In genomic region chr11:2870460-2870859, GRCh38 we compare ENCODE assay signal across 26 cellular contexts. TPM values are rescaled to one million over a fixed set of nuclear protein-coding genes. Genes with fewer than 3 reads are reported as not detected.
A peak's percentile ranks its signal among the peaks of the same experiment; 100 is the strongest.
DNase-seq lines count a peak whose midpoint lies in the region; ATAC-seq, FAIRE-seq and TF ChIP-seq lines count a peak whose summit lies in the region.
"Had no signal": no experiment of that assay in that cellular context is flagged by ENCODE, and none has a peak within 500 bp of the region (broad histone marks: within the 10 kb centered on the region; RNA-seq: fewer than 3 reads in every experiment).

No MANE protein-coding gene starts in this region.

- TF ChIP-seq EP300 in H1 (IDR thresholded peaks at IDR 0.05; ENCODE audit: borderline replicate concordance in 1 of 2, low read depth in 2 of 2, low read length in 2 of 2) = no peak

- no peak overlapping the region; a peak in 1 of 4 replicates for H3K4me2 ChIP-seq in H1 (ENCODE audit: insufficient read depth in 1 of 2, low read depth in 2 of 2, low read length in 2 of 2)

- no peaks in the 10 kb centered on the region for H3K27me3 Mint-ChIP-seq in Caco-2 (ENCODE audit: insufficient read depth, unreplicated experiment)

- H2BK15ac ChIP-seq in H1 (ENCODE audit: low read length) = 0 out of 2 replicates have a peak overlapping the region, but pooled peaks have one; percentile 65

- H4K91ac ChIP-seq in H1 (replicated peaks; ENCODE audit: insufficient read length, low read length) = no peak overlapping the region

- H3K36me3 ChIP-seq in Panc1 (ENCODE audit: control insufficient read depth, insufficient read depth, low read length) = no peaks in the 10 kb centered on the region
- H3K36me3 ChIP-seq in H1 (ENCODE audit: control insufficient read depth in 2 of 4, insufficient read depth in 4 of 4, low read length in 3 of 4) = peaks cover 0 to 4% (median 0%) of the 10 kb centered on the region in 4 experiments; a peak in 1 of 8 replicates
- H3K36me3 ChIP-seq in mucosa of descending colon (ENCODE audit: low read depth) = no peaks in the 10 kb centered on the region
- H3K36me3 ChIP-seq in Caco-2 (ENCODE audit: control insufficient read depth, insufficient read depth, low read length) = no peaks in the 10 kb centered on the region
- H3K36me3 ChIP-seq: colonic mucosa had no signal

- no peak for TF ChIP-seq CTCF in Panc1 (IDR thresholded peaks at IDR 0.05)
- peak in 1 of 3 experiments; percentile 18; a peak in 1 of 4 replicates for TF ChIP-seq CTCF in H1 (IDR thresholded peaks at IDR 0.05; ENCODE audit: control extremely low read depth in 1 of 3, insufficient read depth in 1 of 3, low read depth in 1 of 3, low read length in 3 of 3)
- no peak for TF ChIP-seq CTCF in mucosa of descending colon (IDR thresholded peaks at IDR 0.05)
- no peak for TF ChIP-seq CTCF in foreskin keratinocyte (conservative IDR thresholded peaks at IDR 0.05)
- TF ChIP-seq CTCF in Caco-2 (IDR thresholded peaks at IDR 0.05; ENCODE audit: insufficient read depth in 1 of 2, low read depth in 1 of 2, low read length in 1 of 2, severe bottlenecking in 1 of 2, unreplicated experiment in 1 of 2) = no peak

- H4K5ac ChIP-seq in H1 (ENCODE audit: insufficient read length, low read depth, low read length) = no peak overlapping the region

- no peak overlapping the region for H3K56ac ChIP-seq in H1 (replicated peaks; ENCODE audit: insufficient read length, low read depth, low read length)

- H3K9ac ChIP-seq in H1 (replicated peaks in 1 of 4; ENCODE audit: extremely low read depth in 1 of 4, low read depth in 3 of 4, low read length in 3 of 4) = no peak overlapping the region

- no peak overlapping the region for H3K14ac ChIP-seq in H1 (ENCODE audit: insufficient read length)

- H3K4ac ChIP-seq in H1 (replicated peaks; ENCODE audit: insufficient read length, low read depth, low read length) = no peak overlapping the region

- H2BK120ac ChIP-seq in H1 (replicated peaks; ENCODE audit: low read depth, low read length) = no peak overlapping the region

- peaks cover 10% of the 10 kb centered on the region for H3K36me3 Mint-ChIP-seq in Caco-2 (ENCODE audit: insufficient read depth, unreplicated experiment)

- DNase-seq in ELF-1 (ENCODE audit: low read depth, low spot score) (peak; percentile 18), Panc1 (ENCODE audit: low read depth, low spot score) (no peak), H1 (ENCODE audit: low read depth in 1 of 2, low spot score in 2 of 2) (no peak), retina (peak; percentile 45), mucosa of descending colon (no peak), foreskin keratinocyte (no peak), C1 segment of cervical spinal cord (lab: John Stamatoyannopoulos, UW) (no peak), Caco-2 (no peak)
- DNase-seq: activated CD4-positive, alpha-beta T cell treated with anti-CD3 and anti-CD28 coated beads, Interleukin-2, amount 50 U/mL, for 1 hour; activated naive CD4-positive, alpha-beta T cell treated with anti-CD3 and anti-CD28 coated beads, Interleukin-2, amount 50 U/mL, for 16 hours; AML-193; Calu3; colonic mucosa; left ventricle myocardium superior; NCI-H1436; NCI-H510A treated with DMSO at 0.1 percent for 48 hours; psoas muscle; small intestine; stimulated activated CD4-positive, alpha-beta T cell treated with anti-CD3 and anti-CD28 coated beads, Interleukin-2, amount 100 ng/mL, for 24 hours; stimulated activated naive CD4-positive, alpha-beta T cell; T-helper 2 cell had no signal

- H3K23me2 ChIP-seq in H1 (ENCODE audit: low read depth, low read length) = peaks cover 2% of the 10 kb centered on the region; the same call in 1 of the 2 replicates

- H3K4me1 ChIP-seq in Panc1 (ENCODE audit: control insufficient read depth, insufficient read depth, low read length) (no peaks in the 10 kb centered on the region), H1 (replicated peaks in 1 of 4; ENCODE audit: control insufficient read depth in 3 of 4, insufficient read depth in 4 of 4, low read length in 3 of 4) (peaks cover 4 to 29% (median 16%) of the 10 kb centered on the region in 4 experiments; a peak in 6 of 7 replicates), mucosa of descending colon (ENCODE audit: low read depth) (no peaks in the 10 kb centered on the region), foreskin keratinocyte (no peaks in the 10 kb centered on the region), Caco-2 (no peaks in the 10 kb centered on the region)
- H3K4me1 ChIP-seq: colonic mucosa, psoas muscle had no signal

- POLR2A ChIA-PET in Panc1 (lab: Charles Lee) = no interaction called here
- POLR2A ChIA-PET in H1 (lab: Charles Lee; ENCODE audit: partially characterized antibody) = interaction anchor here (1.3 to 1.9 kb wide), 2 partner anchors 10 to 11 kb away, joined by 4 to 5 read pairs; no protein-coding TSS in a partner anchor
- POLR2A ChIA-PET in Caco-2 (lab: Charles Lee) = no interaction called here

- H2BK20ac ChIP-seq in H1 (ENCODE audit: low read length) = peak overlapping the region; percentile 55; the same call in 1 of the 2 replicates

- H2BK5ac ChIP-seq in H1 (ENCODE audit: low read depth, low read length) = no peak overlapping the region

- BruUV-seq in Panc1 (replicated peaks; lab: Mats Ljungman, UMichigan) (no TSS peak), Caco-2 (replicated peaks; lab: Mats Ljungman, UMichigan) (no TSS peak)

- in situ Hi-C loops in Panc1 (cut with HindIII; ENCODE audit: low pct_unique_long_range_greater_than_20kb, low sequenced_read_pairs) = no loop called here

- no peak for TF ChIP-seq POLR2A in H1 (IDR thresholded peaks at IDR 0.05; ENCODE audit: control extremely low read depth in 1 of 2, low read depth in 2 of 2, low read length in 2 of 2)

- 72% methylated on average over 15 of the region's 17 CpGs; no CpG with 5 or more reads in 1 of the 2 experiments for WGBS in H1 (ENCODE audit: extremely low coverage in 1 of 2, insufficient coverage in 1 of 2, insufficient read length in 1 of 2, insufficient replicate concordance in 2 of 2, low coverage in 1 of 2, low lambda C conversion rate in 2 of 2, missing lambda C conversion rate in 1 of 2), 2 experiments

- no peak for FAIRE-seq in H1 (lab: Jason Lieb, UNC)
- FAIRE-seq: endothelial cell of umbilical vein, small intestine had no signal

- no peak overlapping the region for H3K27ac Mint-ChIP-seq in Caco-2 (ENCODE audit: unreplicated experiment)
- H3K27ac Mint-ChIP-seq: activated T-helper 1 cell treated with anti-CD3 and anti-CD28 coated beads, Interleukin-12 subunit alpha, Interleukin-12 subunit beta, Interleukin-2, Interleukin-4 antibody, amounts not matched to agents 30 ng/mL and 10 ng/mL and 1 ng/mL, durations not matched to agents 14 hours and 24 hours and 36 hours; mesothelial cell of epicardium had no signal

- H3K27ac ChIP-seq in Panc1 (ENCODE audit: low read length) = no peak overlapping the region
- no peak overlapping the region for H3K27ac ChIP-seq in H1 (ENCODE audit: low read depth, low read length)
- no peak overlapping the region for H3K27ac ChIP-seq in foreskin keratinocyte
- H3K27ac ChIP-seq: colonic mucosa, psoas muscle had no signal

- no peaks in the 10 kb centered on the region for H3K4me1 Mint-ChIP-seq in Caco-2 (ENCODE audit: low read depth, unreplicated experiment)

- TF ChIP-seq RAD21 in H1 (IDR thresholded peaks at IDR 0.05 in 1 of 2, conservative IDR thresholded peaks at IDR 0.05 in 1 of 2; ENCODE audit: low read depth in 2 of 2, low read length in 2 of 2) = no peak

- no peak overlapping the region for H4K8ac ChIP-seq in H1 (ENCODE audit: extremely low read depth, insufficient read depth, low read length)

- no peaks in the 10 kb centered on the region for H3K9me3 ChIP-seq in Panc1 (ENCODE audit: control insufficient read depth, insufficient read depth, low read depth, low read length)
- peaks cover 10 to 11% of the 10 kb centered on the region in 2 experiments; a peak in 2 of 4 replicates for H3K9me3 ChIP-seq in H1 (ENCODE audit: insufficient read depth in 2 of 2, low read depth in 1 of 2, low read length in 1 of 2)
- no peaks in the 10 kb centered on the region for H3K9me3 ChIP-seq in mucosa of descending colon
- no peaks in the 10 kb centered on the region for H3K9me3 ChIP-seq in Caco-2
- H3K9me3 ChIP-seq: colonic mucosa, psoas muscle had no signal

- ATAC-seq in Panc1 (peak; percentile 64), mucosa of descending colon (no peak), foreskin keratinocyte (no peak)
- ATAC-seq: left ventricle myocardium superior, psoas muscle had no signal

- no peaks in the 10 kb centered on the region for H3K79me1 ChIP-seq in H1 (ENCODE audit: low read depth, low read length)

- intact Hi-C loops in Panc1 (cut with micrococcal nuclease; ENCODE audit: unreplicated experiment) (no loop called here), mucosa of descending colon (cut with DNase I, micrococcal nuclease) (no loop called here), Caco-2 (cut with micrococcal nuclease; ENCODE audit: unreplicated experiment) (no loop called here)

- H3K4me3 ChIP-seq in Panc1 (ENCODE audit: low read depth in 2 of 2, low read length in 2 of 2) (no peak overlapping the region), H1 (ENCODE audit: extremely low read depth in 1 of 4, insufficient read depth in 2 of 4, low read depth in 3 of 4, low read length in 4 of 4) (no peak overlapping the region), mucosa of descending colon (no peak overlapping the region), Caco-2 (ENCODE audit: low read depth, low read length) (no peak overlapping the region)
- H3K4me3 ChIP-seq: colonic mucosa, psoas muscle, tibial nerve had no signal

- H3K9me3 Mint-ChIP-seq in Caco-2 (ENCODE audit: unreplicated experiment) = no peaks in the 10 kb centered on the region
- H3K9me3 Mint-ChIP-seq: activated T-helper 1 cell treated with anti-CD3 and anti-CD28 coated beads, Interleukin-12 subunit alpha, Interleukin-12 subunit beta, Interleukin-2, Interleukin-4 antibody, amounts not matched to agents 30 ng/mL and 10 ng/mL and 1 ng/mL, durations not matched to agents 14 hours and 24 hours and 36 hours; neural crest cell had no signal

- H3K18ac ChIP-seq in H1 (ENCODE audit: extremely low read depth, low read length) = no peak overlapping the region; the same call in 1 of the 2 replicates

- no peak overlapping the region for H2AK5ac ChIP-seq in H1 (ENCODE audit: low read depth, low read length)

- H3K79me2 ChIP-seq in H1 (ENCODE audit: control insufficient read depth in 1 of 2, insufficient read depth in 2 of 2, low read length in 2 of 2) = no peaks in the 10 kb centered on the region

- CTCF ChIA-PET in Panc1 (lab: Charles Lee) = no interaction called here
- CTCF ChIA-PET in H1 (lab: Charles Lee; ENCODE audit: partially characterized antibody) = interaction anchor here (1.0 to 1.5 kb wide), 3 partner anchors 9 to 340 kb away, joined by 3 to 4 read pairs (median 4); no protein-coding TSS in a partner anchor
- CTCF ChIA-PET in Caco-2 (lab: Charles Lee) = no interaction called here

- peak overlapping the region; percentile 44; the same call in 1 of the 2 replicates for H2BK12ac ChIP-seq in H1 (ENCODE audit: low read depth, low read length)

- no peak overlapping the region for H3K4me3 Mint-ChIP-seq in Caco-2 (ENCODE audit: unreplicated experiment)
- H3K4me3 Mint-ChIP-seq: activated T-helper 1 cell treated with anti-CD3 and anti-CD28 coated beads, Interleukin-12 subunit alpha, Interleukin-12 subunit beta, Interleukin-2, Interleukin-4 antibody, amounts not matched to agents 30 ng/mL and 10 ng/mL and 1 ng/mL, durations not matched to agents 14 hours and 24 hours and 36 hours; mesothelial cell of epicardium had no signal

- no peaks in the 10 kb centered on the region for H4K20me1 ChIP-seq in H1 (replicated peaks in 1 of 2; ENCODE audit: control insufficient read depth in 1 of 2, insufficient read depth in 2 of 2, low read length in 2 of 2)

- no peak overlapping the region for H2AFZ ChIP-seq in H1 (ENCODE audit: low read length)

- H3K23ac ChIP-seq in H1 (ENCODE audit: insufficient read length) = no peak overlapping the region

- H3K27me3 ChIP-seq in Panc1 (ENCODE audit: control insufficient read depth, insufficient read depth, low read length) (no peaks in the 10 kb centered on the region), H1 (replicated peaks in 1 of 4; ENCODE audit: control insufficient read depth in 3 of 4, extremely low read depth in 1 of 4, insufficient read depth in 3 of 4, low read length in 3 of 4) (peaks cover 41 to 82% (median 67%) of the 10 kb centered on the region in 4 experiments), foreskin keratinocyte (peaks cover 57% of the 10 kb centered on the region), Caco-2 (replicated peaks; ENCODE audit: control insufficient read depth, insufficient read depth, low read length) (no peaks in the 10 kb centered on the region)

RNA-seq across cellular contexts. Expression of gene CDKN1C, which starts 15.1 kb away (rescaled TPM):
- total RNA-seq in Panc1 (2021; ENCODE audit: unreplicated experiment) (4.6 TPM), mucosa of descending colon (10 to 100 TPM in 2 of 3 donors, 1 to 10 TPM in 1; 3.0 to 40.3 (median 10.2) TPM), foreskin keratinocyte (2.4 and 3.2 TPM in 2 replicates), Caco-2 (2022) (15.0 and 25.5 TPM in 2 replicates)
- 10.9 TPM for polyA plus RNA-seq in Panc1 (2012; ENCODE audit: insufficient read length)
- 12.8 and 16.2 TPM in 2 replicates for total RNA-seq in H1 (2021; fragmentation: NEBNext Ultra II Directional; extraction: Animal tissue kit (Norgen Biotek cat#: 25700))
- polyA plus RNA-seq in H1 (2011; rRNA removed) (14.1 and 21.8 TPM in 2 replicates), foreskin keratinocyte (2.6 and 2.8 TPM in 2 replicates)
- polyA plus RNA-seq in H1 (2011; cell fraction: cytosol; rRNA removed) = 13.5 TPM
- 19.1 TPM for polyA plus RNA-seq in H1 (2011; cell fraction: nucleus; rRNA removed)
- polyA plus RNA-seq in H1 (2012, experiment 1 of 2) = 5.5 to 12.0 TPM (median 10.3 TPM) in 4 replicates
- 12.8 TPM for polyA plus RNA-seq in H1 (2012, experiment 2 of 2)
- polyA plus RNA-seq in H1 (2013, experiment 1 of 2) = 12.8 TPM
- polyA plus RNA-seq in H1 (2013, experiment 2 of 2) = 10.8 TPM
- polyA minus RNA-seq in H1 (2011; rRNA and poly(A)+ RNA removed) = 1.7 and 2.9 TPM in 2 replicates
- polyA minus RNA-seq in H1 (2011; cell fraction: cytosol; rRNA and poly(A)+ RNA removed) = 16.9 TPM
- polyA minus RNA-seq in H1 (2011; cell fraction: nucleus; rRNA and poly(A)+ RNA removed) = 23.8 TPM

RNA-seq across cellular contexts. Expression of gene PHLDA2, which starts 58.8 kb away (rescaled TPM):
- total RNA-seq in Panc1 (2021; ENCODE audit: unreplicated experiment) (195 TPM), mucosa of descending colon (10 to 100 TPM in 2 of 3 donors, 1 to 10 TPM in 1; 8.9 to 25.6 (median 23.9) TPM), foreskin keratinocyte (36.9 and 52.6 TPM in 2 replicates), Caco-2 (2022) (18.7 and 19.1 TPM in 2 replicates)
- polyA plus RNA-seq in Panc1 (2012; ENCODE audit: insufficient read length) = 286 TPM
- 5.2 and 5.4 TPM in 2 replicates for total RNA-seq in H1 (2021; fragmentation: NEBNext Ultra II Directional; extraction: Animal tissue kit (Norgen Biotek cat#: 25700))
- polyA plus RNA-seq in H1 (2011; rRNA removed) (7.6 and 11.6 TPM in 2 replicates), foreskin keratinocyte (165 and 166 TPM in 2 replicates)
- 5.3 TPM for polyA plus RNA-seq in H1 (2011; cell fraction: cytosol; rRNA removed)
- polyA plus RNA-seq in H1 (2011; cell fraction: nucleus; rRNA removed) = 8.3 TPM
- 3.0 to 7.5 TPM (median 5.8 TPM) in 4 replicates for polyA plus RNA-seq in H1 (2012, experiment 1 of 2)
- 6.4 TPM for polyA plus RNA-seq in H1 (2012, experiment 2 of 2)
- 15.6 TPM for polyA plus RNA-seq in H1 (2013, experiment 1 of 2)
- polyA plus RNA-seq in H1 (2013, experiment 2 of 2) = 14.7 TPM
- 0.24 TPM in 1 of 2 replicates, not detected in the other for polyA minus RNA-seq in H1 (2011; rRNA and poly(A)+ RNA removed)
- 3.5 TPM for polyA minus RNA-seq in H1 (2011; cell fraction: cytosol; rRNA and poly(A)+ RNA removed)
- 13.2 TPM for polyA minus RNA-seq in H1 (2011; cell fraction: nucleus; rRNA and poly(A)+ RNA removed)

Comparison
In these comparisons a context has a peak if more than half of its experiments do, and no peak if none do; other contexts are left out.
1. DNase-seq: peak in ELF-1 (single experiment) and retina (single experiment); none in Panc1 (single experiment), H1 (0 of 2), mucosa of descending colon (0 of 3), foreskin keratinocyte (0 of 2), C1 segment of cervical spinal cord (0 of 14) and Caco-2 (0 of 2).